In the genomic region with DNA sequence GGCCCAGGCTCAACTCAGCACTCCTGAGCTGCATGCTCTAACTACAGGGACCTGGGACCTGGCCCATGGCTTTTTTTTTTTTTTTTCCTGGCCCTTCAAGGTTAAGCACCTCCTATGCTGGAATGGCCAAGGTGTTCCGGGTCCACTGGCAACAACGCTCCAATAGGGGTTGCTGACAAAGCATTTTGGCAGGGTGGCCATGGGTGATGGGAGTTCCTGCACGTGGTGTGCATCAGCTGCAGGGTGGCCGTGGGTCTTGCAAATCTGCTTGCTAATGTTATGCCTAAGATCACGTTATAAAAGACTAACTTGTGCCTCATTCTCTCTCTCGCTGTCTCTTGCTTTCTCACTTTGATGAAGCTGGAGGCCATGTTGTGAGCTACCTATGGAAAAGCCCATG, we compare ENCODE assay signal across 1 cellular context.
TF ChIP-seq lines count a peak whose summit lies in the region.

No MANE protein-coding gene starts in this region.

TF ChIP-seq in K562, 482 proteins besides CTCF, POLR2A, EP300 and RAD21:
- TF ChIP-seq ZNF316 (IDR thresholded peaks at IDR 0.05): peak; percentile 50; the same call in 1 of the 2 replicates
- TF ChIP-seq HES1 (IDR thresholded peaks at IDR 0.05; ENCODE audit: low read depth): no peak
- peak; percentile 52 for TF ChIP-seq C11orf30 (IDR thresholded peaks at IDR 0.05; ENCODE audit: low read depth)
